16 cellular contexts compared by ENCODE assay signal in the genomic region with DNA sequence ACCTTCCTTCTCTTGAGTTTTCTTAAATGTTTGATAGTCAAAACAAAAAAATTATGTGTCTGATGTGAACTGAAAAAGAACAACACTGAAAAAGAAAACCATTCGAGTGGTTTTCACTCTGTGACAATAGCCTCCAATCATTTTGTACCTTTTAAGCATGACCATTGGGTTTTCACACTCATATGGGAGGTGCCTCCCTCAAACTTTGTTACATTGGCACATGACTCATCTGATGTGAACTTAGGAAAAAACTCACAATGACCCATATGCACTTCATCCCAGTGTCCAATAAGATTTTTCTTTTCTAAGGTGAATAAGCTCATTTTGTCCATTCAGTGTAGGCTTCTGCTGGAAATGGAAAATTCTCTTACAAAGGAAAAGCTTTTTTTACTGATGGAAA.
DNase-seq lines count a peak whose midpoint lies in the region; TF ChIP-seq lines count a peak whose summit lies in the region.
"Had no signal": no experiment of that assay in that cellular context is flagged by ENCODE, and none has a peak within 500 bp of the region (broad histone marks: within the 10 kb centered on the region; RNA-seq: fewer than 3 reads in every experiment).

No MANE protein-coding gene starts in this region.

- no peak overlapping the region for H3K4me3 ChIP-seq in astrocyte of the spinal cord (ENCODE audit: low read depth, low read length)
- H3K4me3 ChIP-seq: heart right ventricle had no signal

- TF ChIP-seq CTCF in astrocyte of the spinal cord (IDR thresholded peaks at IDR 0.05; ENCODE audit: low read depth, low read length), result no peak

- in situ Hi-C loops in astrocyte of the spinal cord (cut with HindIII; ENCODE audit: low sequenced_read_pairs), result no loop called here

- DNase-seq in Daoy (ENCODE audit: low read depth) (peak; percentile 14), LoVo (ENCODE audit: low spot score) (peak; percentile 37), astrocyte of the spinal cord (ENCODE audit: low read depth, low spot score) (peak; percentile 50), kidney glomerular epithelial cell (lab: John Stamatoyannopoulos, UW) (peak; percentile 10), NOMO-1 treated with DMSO at 0.1 percent for 48 hours (lab: John Stamatoyannopoulos, UW; ENCODE audit: unreplicated experiment) (no peak), germinal center (ENCODE audit: low spot score) (no peak), T1000 (lab: John Stamatoyannopoulos, UW) (no peak), 8988T (no peak)
- DNase-seq: activated CD8-positive, alpha-beta memory T cell treated with anti-CD3 and anti-CD28 coated beads, Interleukin-2, amount 50 U/mL, for 4 hours; CD4-positive, CD25-positive, alpha-beta regulatory T cell; effector memory CD8-positive, alpha-beta T cell; heart right ventricle; NCI-H187; NCI-H69; SIG-M5; substantia nigra had no signal

Comparison
In these comparisons a context has a peak if more than half of its experiments do, and no peak if none do; other contexts are left out.
1. DNase-seq: peak in Daoy (single experiment), LoVo (single experiment), astrocyte of the spinal cord (single experiment) and kidney glomerular epithelial cell (single experiment); none in NOMO-1 treated with DMSO at 0.1 percent for 48 hours (single experiment), germinal center (single experiment), T1000 (single experiment) and 8988T (single experiment).